24 cellular contexts compared by ENCODE assay signal in genomic region chr11:70428701-70429427, GRCh38.
"Had no signal": no experiment of that assay in that cellular context is flagged by ENCODE, and none has a peak within 500 bp of the region (broad histone marks: within the 10 kb centered on the region; RNA-seq: fewer than 3 reads in every experiment).

No MANE protein-coding gene starts in this region.

- H3K9me3 Mint-ChIP-seq: neural crest cell; stimulated activated effector memory CD8-positive, alpha-beta T cell treated with anti-CD3 and anti-CD28 coated beads, Interleukin-12 subunit alpha, Interleukin-12 subunit beta, amount 100 ng/mL, for 72 hours had no signal

- H3K4me1 Mint-ChIP-seq: neural crest cell had no signal

- H3K27ac Mint-ChIP-seq: naive thymus-derived CD4-positive, alpha-beta T cell; stimulated activated effector memory CD8-positive, alpha-beta T cell treated with anti-CD3 and anti-CD28 coated beads, Interleukin-12 subunit alpha, Interleukin-12 subunit beta, amount 100 ng/mL, for 72 hours had no signal

- H3K4me3 Mint-ChIP-seq: immature natural killer cell; naive thymus-derived CD4-positive, alpha-beta T cell; neural crest cell; stimulated activated effector memory CD8-positive, alpha-beta T cell treated with anti-CD3 and anti-CD28 coated beads, Interleukin-12 subunit alpha, Interleukin-12 subunit beta, amount 100 ng/mL, for 72 hours had no signal

- H3K4me1 ChIP-seq: foreskin keratinocyte, gastroesophageal sphincter, prostate gland, sigmoid colon, transverse colon, vagina had no signal

- ATAC-seq: esophagus mucosa; foreskin keratinocyte; gastroesophageal sphincter; naive thymus-derived CD4-positive, alpha-beta T cell; right cardiac atrium had no signal

- H3K27ac ChIP-seq: epithelial cell of prostate, foreskin keratinocyte, gastroesophageal sphincter, prostate gland, sigmoid colon, thoracic aorta, transverse colon, vagina had no signal

- H3K27me3 ChIP-seq: dorsolateral prefrontal cortex, foreskin keratinocyte, gastroesophageal sphincter, sigmoid colon, transverse colon, vagina had no signal

- H3K9me3 ChIP-seq: gastroesophageal sphincter, prostate gland, sigmoid colon, thoracic aorta, transverse colon, vagina had no signal

- H3K4me3 ChIP-seq: dorsolateral prefrontal cortex, gastroesophageal sphincter, prostate gland, sigmoid colon, thoracic aorta, transverse colon, vagina had no signal

- DNase-seq: central memory CD4-positive, alpha-beta T cell; dorsolateral prefrontal cortex; effector CD4-positive, alpha-beta T cell; foreskin keratinocyte; hypothalamus; immature natural killer cell; islet precursor cell; mesendoderm; midbrain; naive thymus-derived CD4-positive, alpha-beta T cell; sigmoid colon; stimulated activated CD4-positive, alpha-beta T cell treated with anti-CD3 and anti-CD28 coated beads, Interleukin-2, amount 100 ng/mL, for 24 hours; stimulated activated CD4-positive, alpha-beta T cell treated with anti-CD3 and anti-CD28 coated beads, Interleukin-4, amount 100 ng/mL, for 24 hours; stimulated activated naive CD4-positive, alpha-beta T cell treated with Interleukin-2 at 50 U/mL for 16 hours; transverse colon had no signal

- H3K36me3 Mint-ChIP-seq: naive thymus-derived CD4-positive, alpha-beta T cell had no signal
